In genomic region chr7:33108591-33108930, GRCh38 we compare ENCODE assay signal across 8 cellular contexts. TPM values are rescaled to one million over a fixed set of nuclear protein-coding genes. Genes with fewer than 3 reads are reported as not detected.
DNase-seq lines count a peak whose midpoint lies in the region; ATAC-seq and TF ChIP-seq lines count a peak whose summit lies in the region.

No MANE protein-coding gene starts in this region.

- peaks cover 20% of the 10 kb centered on the region for H3K27me3 Mint-ChIP-seq in activated T-helper 1 cell treated with anti-CD3 and anti-CD28 coated beads, Interleukin-12 subunit alpha, Interleukin-12 subunit beta, Interleukin-2, Interleukin-4 antibody, amounts not matched to agents 30 ng/mL and 10 ng/mL and 1 ng/mL, durations not matched to agents 14 hours and 24 hours and 36 hours (ENCODE audit: insufficient read depth)

- peak overlapping the region; percentile 42 for H3K27ac Mint-ChIP-seq in activated T-helper 1 cell treated with anti-CD3 and anti-CD28 coated beads, Interleukin-12 subunit alpha, Interleukin-12 subunit beta, Interleukin-2, Interleukin-4 antibody, amounts not matched to agents 30 ng/mL and 10 ng/mL and 1 ng/mL, durations not matched to agents 14 hours and 24 hours and 36 hours
- peak overlapping the region; percentile 81 for H3K27ac Mint-ChIP-seq in stimulated activated effector memory CD8-positive, alpha-beta T cell treated with anti-CD3 and anti-CD28 coated beads, Interleukin-12 subunit alpha, Interleukin-12 subunit beta, amount 100 ng/mL, for 72 hours

- H3K4me1 ChIP-seq in BE2C: no peaks in the 10 kb centered on the region
- H3K4me1 ChIP-seq in iPS-15b (ENCODE audit: control insufficient read depth, insufficient read depth, low read length): peaks cover 6% of the 10 kb centered on the region

- no peaks in the 10 kb centered on the region for H3K36me3 Mint-ChIP-seq in activated T-helper 1 cell treated with anti-CD3 and anti-CD28 coated beads, Interleukin-12 subunit alpha, Interleukin-12 subunit beta, Interleukin-2, Interleukin-4 antibody, amounts not matched to agents 30 ng/mL and 10 ng/mL and 1 ng/mL, durations not matched to agents 14 hours and 24 hours and 36 hours (ENCODE audit: low read depth)
- H3K36me3 Mint-ChIP-seq in stimulated activated effector memory CD8-positive, alpha-beta T cell treated with anti-CD3 and anti-CD28 coated beads, Interleukin-12 subunit alpha, Interleukin-12 subunit beta, amount 100 ng/mL, for 72 hours: peaks cover 8% of the 10 kb centered on the region

- H3K27me3 ChIP-seq in BE2C: peaks cover 1% of the 10 kb centered on the region; the same call in 1 of the 2 replicates
- peaks cover 23% of the 10 kb centered on the region for H3K27me3 ChIP-seq in iPS-15b (ENCODE audit: control insufficient read depth, insufficient read depth, low read length)

- DNase-seq in BE2C (peak; percentile 13), LNCaP clone FGC (ENCODE audit: low read depth) (no peak), iPS-NIHi11 (ENCODE audit: low spot score) (no peak)
- DNase-seq in activated T-helper 1 cell treated with anti-CD3 and anti-CD28 coated beads, Interleukin-12 subunit alpha, Interleukin-12 subunit beta, Interleukin-2, Interleukin-4 antibody, amounts not matched to agents 30 ng/mL and 10 ng/mL and 1 ng/mL, durations not matched to agents 14 hours and 24 hours and 36 hours (ENCODE audit: low spot score): no peak
- peak in 1 of 2 donors; percentile 13 for DNase-seq in stimulated activated effector memory CD8-positive, alpha-beta T cell treated with anti-CD3 and anti-CD28 coated beads, Interleukin-12 subunit alpha, Interleukin-12 subunit beta, amount 100 ng/mL, for 72 hours (ENCODE audit: low spot score in 2 of 2)

- TF ChIP-seq CTCF in BE2C (IDR thresholded peaks at IDR 0.05; ENCODE audit: low read depth, low read length): peak; percentile 20; the same call in 1 of the 2 replicates
- TF ChIP-seq CTCF in LNCaP clone FGC (IDR thresholded peaks at IDR 0.05; ENCODE audit: control insufficient read depth, extremely low read depth, insufficient read depth): peak; percentile 33; the same call in 1 of the 2 replicates

- H3K36me3 ChIP-seq in BE2C (peaks cover 4% of the 10 kb centered on the region; the same call in 1 of the 2 replicates), iPS-15b (ENCODE audit: control insufficient read depth, insufficient read depth, low read length) (peaks cover 4% of the 10 kb centered on the region)

- H3K9ac ChIP-seq in iPS-15b (ENCODE audit: low read depth, low read length): peak overlapping the region; percentile 65

- peak overlapping the region; percentile 75 for H3K4me3 ChIP-seq in BE2C (ENCODE audit: low read depth, low read length)
- H3K4me3 ChIP-seq in LNCaP clone FGC (ENCODE audit: low read depth, low read length): peak overlapping the region; percentile 69
- H3K4me3 ChIP-seq in iPS-15b (ENCODE audit: low read depth, low read length): peak overlapping the region; percentile 73

- peaks cover 34% of the 10 kb centered on the region for H3K4me1 Mint-ChIP-seq in activated T-helper 1 cell treated with anti-CD3 and anti-CD28 coated beads, Interleukin-12 subunit alpha, Interleukin-12 subunit beta, Interleukin-2, Interleukin-4 antibody, amounts not matched to agents 30 ng/mL and 10 ng/mL and 1 ng/mL, durations not matched to agents 14 hours and 24 hours and 36 hours (ENCODE audit: low read depth)
- peaks cover 26% of the 10 kb centered on the region for H3K4me1 Mint-ChIP-seq in stimulated activated effector memory CD8-positive, alpha-beta T cell treated with anti-CD3 and anti-CD28 coated beads, Interleukin-12 subunit alpha, Interleukin-12 subunit beta, amount 100 ng/mL, for 72 hours

- intact Hi-C loops in activated T-helper 1 cell treated with anti-CD3 and anti-CD28 coated beads, Interleukin-12 subunit alpha, Interleukin-12 subunit beta, Interleukin-2, Interleukin-4 antibody, amounts not matched to agents 30 ng/mL and 10 ng/mL and 1 ng/mL, durations not matched to agents 14 hours and 24 hours and 36 hours (cut with micrococcal nuclease): loop anchor here (1.0 to 2.0 kb wide), 5 partner anchors 69 to 618 kb away; partner anchors contain the start of gene LSM5

- H3K9me3 ChIP-seq in BE2C (no peaks in the 10 kb centered on the region), iPS-15b (ENCODE audit: control insufficient read depth, insufficient read depth, low read length) (no peaks in the 10 kb centered on the region)

- ATAC-seq in GM19397 (IDR thresholded peaks at IDR 0.05; ENCODE audit: unreplicated experiment): peak; percentile 10
- ATAC-seq in stimulated activated effector memory CD8-positive, alpha-beta T cell treated with anti-CD3 and anti-CD28 coated beads, Interleukin-12 subunit alpha, Interleukin-12 subunit beta, amount 100 ng/mL, for 72 hours: peak; percentile 11
- ATAC-seq in HG03095 (IDR thresholded peaks at IDR 0.05; ENCODE audit: unreplicated experiment): no peak

- H3K9me3 Mint-ChIP-seq in activated T-helper 1 cell treated with anti-CD3 and anti-CD28 coated beads, Interleukin-12 subunit alpha, Interleukin-12 subunit beta, Interleukin-2, Interleukin-4 antibody, amounts not matched to agents 30 ng/mL and 10 ng/mL and 1 ng/mL, durations not matched to agents 14 hours and 24 hours and 36 hours: no peaks in the 10 kb centered on the region
- no peaks in the 10 kb centered on the region for H3K9me3 Mint-ChIP-seq in stimulated activated effector memory CD8-positive, alpha-beta T cell treated with anti-CD3 and anti-CD28 coated beads, Interleukin-12 subunit alpha, Interleukin-12 subunit beta, amount 100 ng/mL, for 72 hours

- H3K4me3 Mint-ChIP-seq in activated T-helper 1 cell treated with anti-CD3 and anti-CD28 coated beads, Interleukin-12 subunit alpha, Interleukin-12 subunit beta, Interleukin-2, Interleukin-4 antibody, amounts not matched to agents 30 ng/mL and 10 ng/mL and 1 ng/mL, durations not matched to agents 14 hours and 24 hours and 36 hours: peak overlapping the region; percentile 91
- peak overlapping the region; percentile 84 for H3K4me3 Mint-ChIP-seq in stimulated activated effector memory CD8-positive, alpha-beta T cell treated with anti-CD3 and anti-CD28 coated beads, Interleukin-12 subunit alpha, Interleukin-12 subunit beta, amount 100 ng/mL, for 72 hours

RNA-seq across cellular contexts. Expression of gene RP9, which starts 0.6 kb away (rescaled TPM):
- 73.0 TPM for polyA plus RNA-seq in BE2C (2012; ENCODE audit: insufficient read depth, insufficient read length, low read depth)
- 22.6 and 23.6 TPM in 2 replicates for total RNA-seq in activated T-helper 1 cell treated with anti-CD3 and anti-CD28 coated beads, Interleukin-12 subunit alpha, Interleukin-12 subunit beta, Interleukin-2, Interleukin-4 antibody, amounts not matched to agents 30 ng/mL and 10 ng/mL and 1 ng/mL, durations not matched to agents 14 hours and 24 hours and 36 hours

RNA-seq across cellular contexts. Expression of gene BBS9, which starts 20.8 kb away (rescaled TPM):
- 3.4 TPM for polyA plus RNA-seq in BE2C (2012; ENCODE audit: insufficient read depth, insufficient read length, low read depth)
- 3.8 and 6.3 TPM in 2 replicates for total RNA-seq in activated T-helper 1 cell treated with anti-CD3 and anti-CD28 coated beads, Interleukin-12 subunit alpha, Interleukin-12 subunit beta, Interleukin-2, Interleukin-4 antibody, amounts not matched to agents 30 ng/mL and 10 ng/mL and 1 ng/mL, durations not matched to agents 14 hours and 24 hours and 36 hours

RNA-seq across cellular contexts. Expression of gene NT5C3A, which starts 46.0 kb away (rescaled TPM):
- 28.6 TPM for polyA plus RNA-seq in BE2C (2012; ENCODE audit: insufficient read depth, insufficient read length, low read depth)
- 36.2 and 43.9 TPM in 2 replicates for total RNA-seq in activated T-helper 1 cell treated with anti-CD3 and anti-CD28 coated beads, Interleukin-12 subunit alpha, Interleukin-12 subunit beta, Interleukin-2, Interleukin-4 antibody, amounts not matched to agents 30 ng/mL and 10 ng/mL and 1 ng/mL, durations not matched to agents 14 hours and 24 hours and 36 hours
